In genomic region chr7:157271991-157272324, GRCh38 we compare ENCODE assay signal across 8 cellular contexts.
DNase-seq lines count a peak whose midpoint lies in the region; ATAC-seq and TF ChIP-seq lines count a peak whose summit lies in the region.

No MANE protein-coding gene starts in this region.

- H3K9me2 ChIP-seq in GM23248 (ENCODE audit: insufficient read depth) = no peaks in the 10 kb centered on the region

- H3K4me1 ChIP-seq in GM23248 (ENCODE audit: insufficient read depth) (peaks cover 27% of the 10 kb centered on the region), RWPE2 (ENCODE audit: insufficient read depth, poor library complexity, severe bottlenecking) (peaks cover 23% of the 10 kb centered on the region), smooth muscle cell (ENCODE audit: low read depth) (peaks cover 3% of the 10 kb centered on the region)

- 2 to 4% methylated on average over 9 of the region's 9 CpGs for WGBS in GM23248 (ENCODE audit: low coverage in 1 of 2, low lambda C conversion rate in 2 of 2, missing lambda C conversion rate in 2 of 2), 2 experiments
- 9% methylated on average over 9 of the region's 9 CpGs for WGBS in smooth muscle cell (ENCODE audit: low lambda C conversion rate)

- no peak overlapping the region for H3K4me3 ChIP-seq in GM23248
- no peak overlapping the region for H3K4me3 ChIP-seq in RWPE2 (ENCODE audit: severe bottlenecking)
- H3K4me3 ChIP-seq in smooth muscle cell = no peak overlapping the region

- TF ChIP-seq CTCF in RWPE2 (IDR thresholded peaks at IDR 0.05; ENCODE audit: poor library complexity, severe bottlenecking) (no peak), smooth muscle cell (IDR thresholded peaks at IDR 0.05; ENCODE audit: borderline replicate concordance, insufficient read depth, poor library complexity, severe bottlenecking) (no peak)

- H3K4me2 ChIP-seq in GM23248 (ENCODE audit: unreplicated experiment) (peak overlapping the region; percentile 51), smooth muscle cell (peak overlapping the region; percentile 54)

- H3K27ac ChIP-seq in GM23248 (peak overlapping the region; percentile 81), RWPE2 (ENCODE audit: poor library complexity, severe bottlenecking) (peak overlapping the region; percentile 74), smooth muscle cell (ENCODE audit: low read depth) (peak overlapping the region; percentile 82)

- peak; percentile 87 for ATAC-seq in RWPE2 (ENCODE audit: low read depth)
- ATAC-seq in HG02763 (IDR thresholded peaks at IDR 0.05; ENCODE audit: unreplicated experiment) = no peak
- no peak for ATAC-seq in GM21423 (IDR thresholded peaks at IDR 0.05; ENCODE audit: unreplicated experiment)
- ATAC-seq in GM19467 (IDR thresholded peaks at IDR 0.05; ENCODE audit: unreplicated experiment) = no peak

- peak overlapping the region; percentile 9; the same call in 1 of the 2 replicates for H2AFZ ChIP-seq in GM23248
- H2AFZ ChIP-seq in smooth muscle cell (ENCODE audit: low read depth) = no peak overlapping the region

- no peaks in the 10 kb centered on the region for H3K27me3 ChIP-seq in GM23248 (replicated peaks; ENCODE audit: insufficient read depth)
- H3K27me3 ChIP-seq in RWPE2 (ENCODE audit: insufficient read depth, poor library complexity, severe bottlenecking) = no peaks in the 10 kb centered on the region
- H3K27me3 ChIP-seq in smooth muscle cell (ENCODE audit: low read depth) = no peaks in the 10 kb centered on the region

- in situ Hi-C loops in GM23248 (cut with MboI) = no loop called here

- DNase-seq in GM23248 (peak; percentile 97), RWPE2 (ENCODE audit: low spot score) (no peak), glomerular visceral epithelial cell (ENCODE audit: extremely low spot score) (peak; percentile 86), smooth muscle cell (lab: John Stamatoyannopoulos, UW; ENCODE audit: unreplicated experiment) (no peak), putamen (ENCODE audit: low spot score) (no peak)

- H3F3A ChIP-seq in GM23248 (ENCODE audit: insufficient read depth) = peaks cover 18% of the 10 kb centered on the region
- H3F3A ChIP-seq in smooth muscle cell (ENCODE audit: low read depth) = peaks cover 3% of the 10 kb centered on the region

- H4K20me1 ChIP-seq in GM23248 (ENCODE audit: insufficient read depth) (no peaks in the 10 kb centered on the region), smooth muscle cell (ENCODE audit: low read depth) (no peaks in the 10 kb centered on the region)

- H3K79me2 ChIP-seq in GM23248 (ENCODE audit: insufficient read depth) (no peaks in the 10 kb centered on the region), smooth muscle cell (ENCODE audit: low read depth) (no peaks in the 10 kb centered on the region)

- H3K9ac ChIP-seq in GM23248 = peak overlapping the region; percentile 59
- H3K9ac ChIP-seq in smooth muscle cell (ENCODE audit: low read depth) = peak overlapping the region; percentile 50

- H3K36me3 ChIP-seq in GM23248 (ENCODE audit: low read depth) (0 out of 2 replicates have a peak, but pooled peaks cover 6% of the 10 kb centered on the region), RWPE2 (ENCODE audit: low read depth) (peaks cover 18% of the 10 kb centered on the region), smooth muscle cell (ENCODE audit: low read depth) (peaks cover 5% of the 10 kb centered on the region)

- H3K9me3 ChIP-seq in GM23248 (ENCODE audit: low read depth) = no peaks in the 10 kb centered on the region
- H3K9me3 ChIP-seq in RWPE2 (ENCODE audit: severe bottlenecking) = no peaks in the 10 kb centered on the region
- no peaks in the 10 kb centered on the region for H3K9me3 ChIP-seq in smooth muscle cell (replicated peaks; ENCODE audit: low read depth)

Comparison
In these comparisons a context has a peak if more than half of its experiments do, and no peak if none do; other contexts are left out.
1. DNase-seq: peak in GM23248 (single experiment) and glomerular visceral epithelial cell (single experiment); none in RWPE2 (single experiment), smooth muscle cell (single experiment) and putamen (single experiment).
2. Peak in every context shown above with its lines, with median percentiles within 50 percentile points of each other: H3K27ac ChIP-seq.